ENCODE assay signal across 27 cellular contexts in the genomic region with DNA sequence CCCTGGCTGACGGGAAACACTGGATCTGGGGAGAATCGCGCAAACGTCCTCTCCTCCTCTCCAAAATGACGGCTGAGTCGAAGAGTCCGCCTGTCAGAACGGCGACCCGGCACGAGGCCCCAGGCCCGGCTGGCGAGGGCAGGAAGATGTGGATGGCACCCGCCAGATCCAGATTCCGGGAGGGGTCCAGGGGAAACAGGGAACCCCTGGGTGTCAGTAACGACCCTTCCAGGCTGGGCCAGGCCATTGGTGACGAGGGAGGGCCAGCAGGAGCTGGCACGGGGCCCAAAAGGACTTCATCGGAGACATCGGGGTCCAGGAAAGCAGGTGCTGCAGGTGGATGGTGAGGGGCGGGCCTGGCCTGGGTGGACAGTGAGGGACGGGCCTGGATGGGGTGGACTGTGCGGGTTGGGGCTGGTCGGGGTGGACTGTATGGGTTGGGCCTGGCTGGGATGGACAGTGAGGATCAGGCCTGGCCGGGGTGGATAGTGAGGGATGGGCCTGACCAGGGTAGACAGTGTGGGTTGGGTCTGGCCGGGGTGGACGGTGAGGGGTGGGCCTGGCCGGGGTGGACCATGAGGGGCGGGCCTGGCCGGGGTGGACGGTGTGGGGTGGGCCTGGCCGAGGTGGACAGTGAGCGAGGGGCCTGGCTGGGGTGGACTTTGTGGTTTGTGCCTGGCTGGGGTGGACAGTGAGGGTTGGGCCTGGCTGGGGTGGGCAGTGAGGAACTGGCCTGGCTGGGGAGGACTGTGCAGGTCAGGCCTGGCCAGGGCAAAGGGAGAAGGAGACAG. TPM values are rescaled to one million over a fixed set of nuclear protein-coding genes. Genes with fewer than 3 reads are reported as not detected.
DNase-seq lines count a peak whose midpoint lies in the region; ATAC-seq and TF ChIP-seq lines count a peak whose summit lies in the region.
"Had no signal": no experiment of that assay in that cellular context is flagged by ENCODE, and none has a peak within 500 bp of the region (broad histone marks: within the 10 kb centered on the region; RNA-seq: fewer than 3 reads in every experiment).

No MANE protein-coding gene starts in this region.

- H4K20me1 ChIP-seq in IMR-90 (ENCODE audit: insufficient read depth, low read length), result no peaks in the 10 kb centered on the region

- POLR2A ChIA-PET in IMR-90 (lab: Charles Lee; ENCODE audit: unreplicated experiment), result no interaction called here
- POLR2A ChIA-PET in A673 (lab: Charles Lee; ENCODE audit: low non-redundant PET), result no interaction called here

- no peak overlapping the region for H3K56ac ChIP-seq in IMR-90 (ENCODE audit: extremely low read depth, insufficient read depth, low read length)

- H3K23ac ChIP-seq in IMR-90 (ENCODE audit: low read depth, low read length), result no peak overlapping the region

- H3K27me3 ChIP-seq in H7 (ENCODE audit: control insufficient read depth, insufficient read depth, low read length) (no peaks in the 10 kb centered on the region), IMR-90 (ENCODE audit: control insufficient read depth, insufficient read depth, low read length) (no peaks in the 10 kb centered on the region; the same call in 1 of the 2 replicates), sigmoid colon (no peaks in the 10 kb centered on the region), A673 (replicated peaks; ENCODE audit: insufficient read depth, low read depth, low read length, poor library complexity) (no peaks in the 10 kb centered on the region)
- H3K27me3 ChIP-seq: thyroid gland had no signal

- H4K5ac ChIP-seq in IMR-90 (ENCODE audit: low read depth, low read length), result no peak overlapping the region

- no peak overlapping the region for H2AK5ac ChIP-seq in IMR-90 (ENCODE audit: low read depth, low read length)

- H4K91ac ChIP-seq in IMR-90 (ENCODE audit: insufficient read depth, low read depth, low read length), result no peak overlapping the region

- in situ Hi-C loops in IMR-90 (cut with MboI; ENCODE audit: low sequenced_read_pairs), result no loop called here

- H4K8ac ChIP-seq in IMR-90 (ENCODE audit: low read depth in 2 of 2, low read length in 2 of 2), result no peak overlapping the region

- BruUV-seq in IMR-90 (replicated peaks; lab: Mats Ljungman, UMichigan) (no TSS peak), A673 (replicated peaks; lab: Mats Ljungman, UMichigan) (no TSS peak)

- no peaks in the 10 kb centered on the region for H3K9me1 ChIP-seq in IMR-90 (ENCODE audit: insufficient read depth, low read length)

- intact Hi-C loops in IMR-90 (cut with micrococcal nuclease), result no loop called here
- intact Hi-C loops in sigmoid colon (cut with DNase I), result no loop called here
- intact Hi-C loops in A673 (cut with micrococcal nuclease; ENCODE audit: unreplicated experiment), result no loop called here

- no peak overlapping the region for H3K9ac ChIP-seq in IMR-90 (ENCODE audit: low read depth, low read length)

- H3K18ac ChIP-seq in IMR-90 (ENCODE audit: low read depth, low read length), result no peak overlapping the region

- H2BK120ac ChIP-seq in IMR-90 (ENCODE audit: low read depth, low read length), result no peak overlapping the region

- TF ChIP-seq POLR2A in IMR-90 (IDR thresholded peaks at IDR 0.05; ENCODE audit: low read depth, low read length) (no peak), sigmoid colon (IDR thresholded peaks at IDR 0.05) (no peak)

- TF ChIP-seq RAD21 in IMR-90 (IDR thresholded peaks at IDR 0.05; ENCODE audit: low read length), result no peak

- dilution Hi-C loops in IMR-90 (cut with HindIII; ENCODE audit: low sequenced_read_pairs, unreplicated experiment), result no loop called here

- no peak for TF ChIP-seq EP300 in sigmoid colon (IDR thresholded peaks at IDR 0.05)

- no peak overlapping the region for H3K14ac ChIP-seq in IMR-90 (replicated peaks; ENCODE audit: low read depth, low read length)

- 76% methylated on average over 19 of the region's 33 CpGs; no CpG with 5 or more reads in 1 of the 2 experiments for WGBS in IMR-90 (ENCODE audit: extremely low coverage in 2 of 2, insufficient read length in 1 of 2), 2 experiments
- 90 to 91% methylated on average over 33 of the region's 33 CpGs for whole genome bisulfite sequencing in sigmoid colon, 2 donors

- H3K4me3 ChIP-seq in H7 (ENCODE audit: insufficient read depth, low read depth, low read length) (no peak overlapping the region), IMR-90 (ENCODE audit: insufficient read depth, low read depth, low read length) (no peak overlapping the region), sigmoid colon (no peak overlapping the region), A673 (ENCODE audit: low read depth, low read length, poor library complexity, severe bottlenecking) (no peak overlapping the region)
- H3K4me3 ChIP-seq: thyroid gland had no signal

- no peaks in the 10 kb centered on the region for H3K4me1 ChIP-seq in IMR-90 (ENCODE audit: control insufficient read depth, insufficient read depth, low read length)
- H3K4me1 ChIP-seq in sigmoid colon, result no peaks in the 10 kb centered on the region
- no peaks in the 10 kb centered on the region for H3K4me1 ChIP-seq in A673 (ENCODE audit: insufficient read depth, low read length, poor library complexity, severe bottlenecking)
- H3K4me1 ChIP-seq: thyroid gland had no signal

- peak overlapping the region; percentile 10 for H2AFZ ChIP-seq in IMR-90 (replicated peaks; ENCODE audit: low read length, poor library complexity)

- H3K36me3 ChIP-seq in H7 (replicated peaks; ENCODE audit: control insufficient read depth, insufficient read depth, low read length) (no peaks in the 10 kb centered on the region), IMR-90 (ENCODE audit: control insufficient read depth, insufficient read depth, low read length) (no peaks in the 10 kb centered on the region), sigmoid colon (no peaks in the 10 kb centered on the region), A673 (ENCODE audit: insufficient read depth, low read length, poor library complexity, severe bottlenecking) (no peaks in the 10 kb centered on the region)
- H3K36me3 ChIP-seq: thyroid gland had no signal

- H2BK15ac ChIP-seq in IMR-90 (ENCODE audit: low read depth, low read length), result no peak overlapping the region

- no peak overlapping the region for H3K4me2 ChIP-seq in IMR-90 (ENCODE audit: low read depth, low read length)

- H2BK20ac ChIP-seq in IMR-90 (ENCODE audit: low read depth, low read length), result no peak overlapping the region

- no peak overlapping the region for H2BK5ac ChIP-seq in IMR-90 (ENCODE audit: low read depth, low read length, poor library complexity, severe bottlenecking)

- H2AK9ac ChIP-seq in IMR-90 (replicated peaks; ENCODE audit: low read depth, low read length, poor library complexity), result no peak overlapping the region

- peak; percentile 40 for DNase-seq in H7
- DNase-seq in IMR-90, result no peak
- peak; percentile 46 for DNase-seq in islet precursor cell
- DNase-seq in sigmoid colon, result peak; percentile 60
- no peak for DNase-seq in A673 (ENCODE audit: low spot score)
- no peak for DNase-seq in NCI-H187 (lab: John Stamatoyannopoulos, UW)
- DNase-seq: activated B cell treated with CpG ODN at 0.5 μM for 24 hours; activated CD4-positive, alpha-beta T cell treated with anti-CD3 and anti-CD28 coated beads, Interleukin-2, amount 50 U/mL, for 4 hours; activated CD8-positive, alpha-beta memory T cell treated with anti-CD3 and anti-CD28 coated beads, Interleukin-2, amount 50 U/mL, for 4 hours; activated naive CD4-positive, alpha-beta T cell; CD4-positive, CD25-positive, alpha-beta regulatory T cell; cortex of kidney; EL; NCI-H1092 treated with DMSO at 0.1 percent for 48 hours; NCI-H2029 treated with DMSO at 0.1 percent for 48 hours; NCI-H226; NCI-H748 treated with DMSO at 0.1 percent for 48 hours; occipital lobe; retina; stimulated activated CD4-positive, alpha-beta T cell treated with anti-CD3 and anti-CD28 coated beads, Interleukin-2, amount 100 ng/mL, for 48 hours; stimulated activated naive B cell treated with anti-CD40 and anti-IgM and Interleukin-4, amounts not matched to agents 10 μg/mL and 1 μg/mL and 100 μg/mL, for 72 hours; T-helper 9 cell; thyroid gland had no signal

- H3K9me3 ChIP-seq in IMR-90 (ENCODE audit: control insufficient read depth, insufficient read depth, low read length) (peaks cover 33% of the 10 kb centered on the region), sigmoid colon (peaks cover 10 to 27% (median 14%) of the 10 kb centered on the region in 4 donors), A673 (ENCODE audit: low read depth, low read length, poor library complexity, severe bottlenecking) (peaks cover 17% of the 10 kb centered on the region)
- H3K9me3 ChIP-seq: thyroid gland had no signal

- CTCF ChIA-PET in IMR-90 (lab: Yijun Ruan, JAX) (no interaction called here), A673 (lab: Charles Lee) (no interaction called here)

- no peaks in the 10 kb centered on the region for H3K79me1 ChIP-seq in IMR-90 (ENCODE audit: low read depth in 1 of 2, low read length in 2 of 2)

- TF ChIP-seq CTCF in IMR-90 (conservative IDR thresholded peaks at IDR 0.05; ENCODE audit: low read depth, low read length) (no peak), sigmoid colon (IDR thresholded peaks at IDR 0.05) (no peak), A673 (conservative IDR thresholded peaks at IDR 0.05; ENCODE audit: low read depth, low read length) (no peak)

- ATAC-seq in IMR-90 (ENCODE audit: low read depth) (no peak), GM19455 (IDR thresholded peaks at IDR 0.05; ENCODE audit: unreplicated experiment) (no peak)
- ATAC-seq: stimulated activated naive B cell treated with anti-CD40 and anti-IgM and Interleukin-4, amounts not matched to agents 10 μg/mL and 1 μg/mL and 100 μg/mL, for 72 hours had no signal

- H3K27ac ChIP-seq in IMR-90 (ENCODE audit: insufficient read depth, low read length), result no peak overlapping the region
- no peak overlapping the region for H3K27ac ChIP-seq in sigmoid colon
- no peak overlapping the region for H3K27ac ChIP-seq in A673 (ENCODE audit: low read depth, low read length, poor library complexity, severe bottlenecking)
- H3K27ac ChIP-seq: thyroid gland had no signal

- H3K4ac ChIP-seq in IMR-90 (ENCODE audit: low read depth, low read length), result no peak overlapping the region

TF ChIP-seq in IMR-90, 13 proteins besides CTCF, POLR2A, EP300 and RAD21 (continues in another document):
- TF ChIP-seq MXI1 (IDR thresholded peaks at IDR 0.05; ENCODE audit: borderline replicate concordance, low read depth, low read length) (no peak), NFE2L2 (IDR thresholded peaks at IDR 0.05; ENCODE audit: low read depth, low read length) (no peak), MAZ (IDR thresholded peaks at IDR 0.05; ENCODE audit: borderline replicate concordance, low read depth, low read length) (no peak), RCOR1 (IDR thresholded peaks at IDR 0.05; ENCODE audit: insufficient replicate concordance, low read length) (no peak), CEBPB (IDR thresholded peaks at IDR 0.05; ENCODE audit: low read depth, low read length) (no peak), MAFK (IDR thresholded peaks at IDR 0.05; ENCODE audit: low read depth, low read length) (no peak)

RNA-seq across cellular contexts. Expression of a gene that starts 14.0 kb away (rescaled TPM):
- total RNA-seq in H7 (2014; rRNA removed; shearing (Covaris generic)), result 0.07 TPM in 2 replicates
- total RNA-seq in IMR-90 (2012; rRNA removed), result not detected in 2 replicates
- not detected in 2 replicates for polyA plus RNA-seq in IMR-90 (2012; rRNA removed)
- polyA plus RNA-seq in IMR-90 (2012; cell fraction: cytosol; rRNA removed), result not detected in 2 replicates
- not detected in 2 replicates for polyA plus RNA-seq in IMR-90 (2012; cell fraction: nucleus; rRNA removed; ENCODE audit: low replicate concordance)
- total RNA-seq in sigmoid colon, result not detected
- polyA plus RNA-seq in sigmoid colon, result under 1 TPM in 1 of 3 donors, not detected in 2; 0.06 TPM
- not detected in 2 replicates for total RNA-seq in A673 (2021)
- total RNA-seq: bronchial epithelial cell; CD4-positive, CD25-positive, alpha-beta regulatory T cell; glomerular endothelial cell; occipital lobe had no signal
- polyA plus RNA-seq: IgD-negative memory B cell had no signal

Comparison
In these comparisons a context has a peak if more than half of its experiments do, and no peak if none do; other contexts are left out.
1. DNase-seq: peak in H7 (single experiment), islet precursor cell (single experiment) and sigmoid colon (single experiment); none in IMR-90 (single experiment), A673 (single experiment) and NCI-H187 (0 of 2).